In genomic region chr5:97538916-97539315, GRCh38 we compare ENCODE assay signal across 18 cellular contexts.
"Had no signal": no experiment of that assay in that cellular context is flagged by ENCODE, and none has a peak within 500 bp of the region (broad histone marks: within the 10 kb centered on the region; RNA-seq: fewer than 3 reads in every experiment).

No MANE protein-coding gene starts in this region.

- H3K4me1 ChIP-seq: esophagus squamous epithelium, parathyroid adenoma, right atrium auricular region, sigmoid colon had no signal

- H3K27me3 Mint-ChIP-seq: central memory CD8-positive, alpha-beta T cell; naive B cell had no signal

- ATAC-seq: left colon, left ventricle myocardium superior had no signal

- H3K36me3 ChIP-seq: esophagus squamous epithelium, right atrium auricular region, sigmoid colon had no signal

- H3K4me1 Mint-ChIP-seq: central memory CD8-positive, alpha-beta T cell; naive B cell had no signal

- H3K4me3 ChIP-seq: esophagus squamous epithelium, hepatocyte, lung, right atrium auricular region, sigmoid colon, skin epidermis had no signal

- H3K9me3 ChIP-seq: esophagus squamous epithelium, right atrium auricular region, sigmoid colon had no signal

- H3K36me3 Mint-ChIP-seq: naive B cell had no signal

- H3K27me3 ChIP-seq: esophagus squamous epithelium, hepatocyte, right atrium auricular region, sigmoid colon had no signal

- H3K27ac Mint-ChIP-seq: naive B cell had no signal

- H2AFZ ChIP-seq: hepatocyte, parathyroid adenoma had no signal

- H3K4me3 Mint-ChIP-seq: central memory CD8-positive, alpha-beta T cell; naive B cell had no signal

- DNase-seq: cortex of kidney; effector memory CD4-positive, alpha-beta T cell; esophagus squamous epithelium; foreskin fibroblast; left colon; left ventricle myocardium superior; mesendoderm; naive B cell; sigmoid colon; stimulated activated CD4-positive, alpha-beta T cell treated with anti-CD3 and anti-CD28 coated beads, Interleukin-12 subunit alpha, Interleukin-12 subunit beta, amount 100 ng/mL, for 4 hours; stimulated activated naive CD4-positive, alpha-beta T cell; trophoblast cell had no signal
